Comparison of ENCODE assay signal across 17 cellular contexts in genomic region chr5:116088062-116088461, GRCh38. TPM values are rescaled to one million over a fixed set of nuclear protein-coding genes. Genes with fewer than 3 reads are reported as not detected.
DNase-seq lines count a peak whose midpoint lies in the region; TF ChIP-seq lines count a peak whose summit lies in the region.
"Had no signal": no experiment of that assay in that cellular context is flagged by ENCODE, and none has a peak within 500 bp of the region (broad histone marks: within the 10 kb centered on the region; RNA-seq: fewer than 3 reads in every experiment).

No MANE protein-coding gene starts in this region.

- H3K79me2 ChIP-seq in mammary epithelial cell (ENCODE audit: insufficient read depth, low read length), result peaks cover 44% of the 10 kb centered on the region

- H3K4me1 ChIP-seq in mammary epithelial cell (ENCODE audit: insufficient read depth, low read length), result peaks cover 8% of the 10 kb centered on the region

- H3K9me3 ChIP-seq in mammary epithelial cell (replicated peaks; ENCODE audit: insufficient read depth, low read length), result no peaks in the 10 kb centered on the region
- H3K9me3 ChIP-seq: A549, Peyer's patch, SK-N-SH had no signal

- BruUV-seq in MCF 10A (replicated peaks; lab: Mats Ljungman, UMichigan), result no TSS peak
- BruUV-seq in mammary epithelial cell (replicated peaks; lab: Mats Ljungman, UMichigan), result no TSS peak

- H3K27me3 ChIP-seq in mammary epithelial cell (ENCODE audit: insufficient read depth, low read length), result no peaks in the 10 kb centered on the region
- H3K27me3 ChIP-seq: Peyer's patch had no signal

- TF ChIP-seq CTCF in MCF 10A (IDR thresholded peaks at IDR 0.05; ENCODE audit: unreplicated experiment) (no peak), mammary epithelial cell (conservative IDR thresholded peaks at IDR 0.05 in 1 of 2, IDR thresholded peaks at IDR 0.05 in 1 of 2; ENCODE audit: extremely low read depth in 1 of 2, insufficient read depth in 1 of 2, low read depth in 1 of 2, low read length in 2 of 2) (no peak), NB4 (IDR thresholded peaks at IDR 0.05; ENCODE audit: low read depth, low read length) (no peak)

- CTCF ChIA-PET in MCF 10A (lab: Yijun Ruan, JAX) (no interaction called here), mammary epithelial cell (lab: Charles Lee; ENCODE audit: low non-redundant PET) (no interaction called here)

- H3K36me3 ChIP-seq in mammary epithelial cell (ENCODE audit: insufficient read depth, low read length), result peaks cover 13% of the 10 kb centered on the region

- H3K9me3 Mint-ChIP-seq in MCF 10A (ENCODE audit: unreplicated experiment), result no peaks in the 10 kb centered on the region
- H3K9me3 Mint-ChIP-seq: GM23338 had no signal

- H4K20me1 ChIP-seq in mammary epithelial cell (ENCODE audit: insufficient read depth, low read length), result no peaks in the 10 kb centered on the region

- in situ Hi-C loops in mammary epithelial cell (cut with MboI; ENCODE audit: low sequenced_read_pairs in 2 of 2), result no loop called here

- no peak overlapping the region for H3K4me3 Mint-ChIP-seq in MCF 10A (ENCODE audit: unreplicated experiment)
- H3K4me3 Mint-ChIP-seq: GM23338 had no signal

- H3K4me2 ChIP-seq in mammary epithelial cell (ENCODE audit: insufficient read depth, low read depth, low read length), result no peak overlapping the region
- H3K4me2 ChIP-seq: A549, GM23338, SK-N-SH had no signal

- H3K27ac Mint-ChIP-seq in MCF 10A (ENCODE audit: low read depth, unreplicated experiment), result no peak overlapping the region
- H3K27ac Mint-ChIP-seq: GM23338 had no signal

- no peak overlapping the region for H3K27ac ChIP-seq in mammary epithelial cell (ENCODE audit: insufficient read depth, low read depth, low read length)
- H3K27ac ChIP-seq: A549, C4-2B, Peyer's patch had no signal

- H2AFZ ChIP-seq in mammary epithelial cell (ENCODE audit: low read depth, low read length), result no peak overlapping the region
- H2AFZ ChIP-seq: GM23338 had no signal

- POLR2A ChIA-PET in MCF 10A (lab: Yijun Ruan, JAX), result no interaction called here

- peaks cover 24% of the 10 kb centered on the region for H3K36me3 Mint-ChIP-seq in MCF 10A (ENCODE audit: insufficient read depth, unreplicated experiment)

- no peak overlapping the region for H3K4me3 ChIP-seq in mammary epithelial cell (replicated peaks in 1 of 3; ENCODE audit: insufficient read depth in 1 of 3, low read depth in 2 of 3, low read length in 3 of 3)
- no peak overlapping the region for H3K4me3 ChIP-seq in NB4 (ENCODE audit: low read depth, low read length)
- H3K4me3 ChIP-seq: A549, GM23338, Peyer's patch had no signal

- H3K4me1 Mint-ChIP-seq in MCF 10A (ENCODE audit: insufficient read depth, unreplicated experiment), result peaks cover 13% of the 10 kb centered on the region

- dilution Hi-C loops in mammary epithelial cell (cut with HindIII; ENCODE audit: low sequenced_read_pairs), result no loop called here

- no peak overlapping the region for H3K9ac ChIP-seq in mammary epithelial cell (ENCODE audit: insufficient read depth, low read length)
- H3K9ac ChIP-seq: SK-N-SH had no signal

- TF ChIP-seq POLR2A in NB4 (IDR thresholded peaks at IDR 0.05; ENCODE audit: extremely low read depth, insufficient read length) (no peak), erythroblast (IDR thresholded peaks at IDR 0.05; ENCODE audit: low read length) (no peak)

- intact Hi-C loops in MCF 10A (cut with micrococcal nuclease) (no loop called here), mammary epithelial cell (cut with micrococcal nuclease) (loop anchor here (10.0 kb wide), 1 partner anchor 793 kb away; the partner anchor contains the start of gene CCDC112)

- no peaks in the 10 kb centered on the region for H3K27me3 Mint-ChIP-seq in MCF 10A (ENCODE audit: insufficient read depth, unreplicated experiment)

- DNase-seq in MCF 10A (ENCODE audit: unreplicated experiment) (peak; percentile 25), mammary epithelial cell (no peak), NB4 (ENCODE audit: low read depth) (peak; percentile 16), erythroblast (lab: John Stamatoyannopoulos, UW) (peak; percentile 9 to 33), SKM-1 (lab: John Stamatoyannopoulos, UW; ENCODE audit: unreplicated experiment) (no peak), NCI-H2227 (lab: John Stamatoyannopoulos, UW; ENCODE audit: unreplicated experiment) (no peak)
- DNase-seq in activated effector memory CD4-positive, alpha-beta T cell treated with anti-CD3 and anti-CD28 coated beads, Interleukin-2, amount 50 U/mL, for 16 hours, result no peak
- DNase-seq: DMS 273 treated with DMSO at 0.1 percent for 48 hours, KBM-7, NCI-H2029, NCI-H510A treated with DMSO at 0.1 percent for 48 hours, Peyer's patch, SHP77, SK-N-SH had no signal

RNA-seq across cellular contexts. Expression of gene COMMD10, which starts 3.2 kb away (rescaled TPM):
- total RNA-seq in MCF 10A (2022) (18.6 and 23.2 TPM in 2 replicates), mammary epithelial cell (10 to 100 TPM; 17.0 to 26.7 TPM)
- polyA plus RNA-seq in mammary epithelial cell, result 7.0 TPM
- polyA minus RNA-seq in mammary epithelial cell, result 7.6 TPM

RNA-seq across cellular contexts. Expression of gene ARL14EPL, which starts 55.8 kb away (rescaled TPM):
- not detected in 2 replicates for total RNA-seq in MCF 10A (2022)
- total RNA-seq in mammary epithelial cell, result not detected
- not detected for polyA plus RNA-seq in mammary epithelial cell
- polyA minus RNA-seq in mammary epithelial cell, result not detected
- total RNA-seq: GM23338, Peyer's patch had no signal
- polyA plus RNA-seq: GM23338, SK-N-SH had no signal

Comparison
In these comparisons a context has a peak if more than half of its experiments do, and no peak if none do; other contexts are left out.
1. DNase-seq: peak in MCF 10A (single experiment), NB4 (single experiment) and erythroblast (2 of 2); none in mammary epithelial cell (single experiment), activated effector memory CD4-positive, alpha-beta T cell treated with anti-CD3 and anti-CD28 coated beads, Interleukin-2, amount 50 U/mL, for 16 hours (single experiment), SKM-1 (single experiment) and NCI-H2227 (single experiment).